Comparison of ENCODE assay signal across 18 cellular contexts in genomic region chr9:125989090-125989501, GRCh38.
"Had no signal": no experiment of that assay in that cellular context is flagged by ENCODE, and none has a peak within 500 bp of the region (broad histone marks: within the 10 kb centered on the region; RNA-seq: fewer than 3 reads in every experiment).

No MANE protein-coding gene starts in this region.

- DNase-seq: activated CD8-positive, alpha-beta memory T cell treated with anti-CD3 and anti-CD28 coated beads for 24 hours; activated naive CD4-positive, alpha-beta T cell treated with anti-CD3 and anti-CD28 coated beads for 36 hours; central memory CD4-positive, alpha-beta T cell; colonic mucosa; erythroblast; left ventricle myocardium superior; mesenchymal stem cell; naive thymus-derived CD4-positive, alpha-beta T cell; stimulated activated CD4-positive, alpha-beta T cell treated with anti-CD3 and anti-CD28 coated beads, Interleukin-2, amount 100 ng/mL, for 24 hours; stimulated activated naive CD8-positive, alpha-beta T cell treated with anti-CD3 and anti-CD28 coated beads, Interleukin-15, Interleukin-2, amounts not matched to agents 100 U/mL and 50 U/mL, for 24 hours; substantia nigra had no signal

- H3K27me3 ChIP-seq: colonic mucosa, neutrophil, tibial nerve, vagina had no signal

- H3K4me3 ChIP-seq: colonic mucosa, tibial nerve, vagina had no signal

- H3K27ac Mint-ChIP-seq: activated naive CD4-positive, alpha-beta T cell treated with anti-CD3 and anti-CD28 coated beads for 36 hours; activated T-helper 17 cell treated with anti-CD3 and anti-CD28 coated beads, Interleukin-2, amount 50 U/mL, for 72 hours; brain; naive thymus-derived CD4-positive, alpha-beta T cell; T-helper 1 cell treated with Interleukin-12 subunit alpha and Interleukin-12 subunit beta and Interleukin-4 antibody, amounts not matched to agents 30 μg/mL and 1 μg/mL, for 36 hours had no signal

- H3K36me3 ChIP-seq: colonic mucosa, neutrophil, tibial nerve, vagina had no signal

- ATAC-seq: activated T-helper 17 cell treated with anti-CD3 and anti-CD28 coated beads, Interleukin-2, amount 50 U/mL, for 72 hours; left ventricle myocardium superior; naive thymus-derived CD4-positive, alpha-beta T cell; stimulated activated naive CD8-positive, alpha-beta T cell treated with anti-CD3 and anti-CD28 coated beads, Interleukin-15, Interleukin-2, amounts not matched to agents 100 U/mL and 50 U/mL, for 24 hours had no signal

- H3K4me3 Mint-ChIP-seq: activated naive CD4-positive, alpha-beta T cell treated with anti-CD3 and anti-CD28 coated beads for 36 hours; activated T-helper 17 cell treated with anti-CD3 and anti-CD28 coated beads, Interleukin-2, amount 50 U/mL, for 72 hours; brain; naive thymus-derived CD4-positive, alpha-beta T cell; T-helper 1 cell treated with Interleukin-12 subunit alpha and Interleukin-12 subunit beta and Interleukin-4 antibody, amounts not matched to agents 30 μg/mL and 1 μg/mL, for 36 hours had no signal

- H3K36me3 Mint-ChIP-seq: brain; naive thymus-derived CD4-positive, alpha-beta T cell had no signal

- H3K9me3 ChIP-seq: colonic mucosa, neutrophil, tibial nerve, vagina had no signal

- H3K9me3 Mint-ChIP-seq: activated naive CD4-positive, alpha-beta T cell treated with anti-CD3 and anti-CD28 coated beads for 36 hours; activated T-helper 17 cell treated with anti-CD3 and anti-CD28 coated beads, Interleukin-2, amount 50 U/mL, for 72 hours; T-helper 1 cell treated with Interleukin-12 subunit alpha and Interleukin-12 subunit beta and Interleukin-4 antibody, amounts not matched to agents 30 μg/mL and 1 μg/mL, for 36 hours had no signal

- H3K4me1 ChIP-seq: colonic mucosa, parathyroid adenoma, tibial nerve, vagina had no signal

- H3K4me1 Mint-ChIP-seq: activated T-helper 17 cell treated with anti-CD3 and anti-CD28 coated beads, Interleukin-2, amount 50 U/mL, for 72 hours had no signal

- H3K27ac ChIP-seq: colonic mucosa, neutrophil, parathyroid adenoma, tibial nerve, vagina had no signal
